Comparison of ENCODE assay signal across 8 cellular contexts in genomic region chr1:151909167-151910149, GRCh38. TPM values are rescaled to one million over a fixed set of nuclear protein-coding genes. Genes with fewer than 3 reads are reported as not detected.
DNase-seq lines count a peak whose midpoint lies in the region; ATAC-seq lines count a peak whose summit lies in the region.

TSS of gene THEM4 (minus strand) at chr1:151909511. CDS start at chr1:151909458, 53 bp downstream.

- DNase-seq in NK-92 treated with Interleukin-12 subunit alpha and Interleukin-12 subunit beta, amount 100 ng/mL, for 24 hours (lab: John Stamatoyannopoulos, UW), result peak; percentile 97
- DNase-seq in NK-92 (lab: John Stamatoyannopoulos, UW; ENCODE audit: unreplicated experiment) (no peak), NCI-H446 treated with DMSO at 0.1 percent for 48 hours (lab: John Stamatoyannopoulos, UW) (peak; percentile 63), cerebellum (ENCODE audit: low spot score) (peak; percentile 91), kidney glomerular epithelial cell (lab: John Stamatoyannopoulos, UW) (peak; percentile 82)
- DNase-seq in activated CD4-positive, alpha-beta T cell treated with anti-CD3 and anti-CD28 coated beads for 24 hours (ENCODE audit: low read depth in 2 of 2), result peak; percentile 95 to 97
- peak; percentile 95 to 98 for DNase-seq in stimulated activated CD4-positive, alpha-beta T cell treated with anti-CD3 and anti-CD28 coated beads, Interleukin-15, amount 100 ng/mL, for 48 hours (ENCODE audit: low read depth in 2 of 2)

- ATAC-seq in HG03045 (IDR thresholded peaks at IDR 0.05; ENCODE audit: unreplicated experiment), result peak; percentile 98

RNA-seq across cellular contexts. Expression of gene THEM4, which starts in this region (rescaled TPM):
- total RNA-seq in cerebellum, result 11.0 TPM
